In the genomic region with DNA sequence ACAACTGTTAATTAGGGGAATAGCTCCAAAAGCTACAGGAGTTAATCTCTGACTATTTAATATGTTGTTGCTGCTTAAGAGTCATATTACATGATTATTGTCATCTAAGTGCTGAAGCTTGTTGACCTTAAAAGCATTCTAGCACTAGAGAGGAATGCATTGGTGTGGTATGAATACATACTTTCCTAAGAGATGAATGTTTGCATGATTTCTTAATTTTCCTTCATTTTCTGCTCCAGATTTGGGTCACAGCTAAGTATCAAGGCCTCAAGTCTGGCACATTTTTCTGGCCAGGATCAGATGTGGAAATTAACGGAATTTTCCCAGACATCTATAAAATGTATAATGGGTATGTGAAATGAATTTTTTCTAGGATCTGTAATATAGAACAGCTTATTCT, we compare ENCODE assay signal across 1 cellular context.
TF ChIP-seq lines count a peak whose summit lies in the region.

No MANE protein-coding gene starts in this region.

TF ChIP-seq in GM23338, 12 proteins besides CTCF, POLR2A, EP300 and RAD21:
- no peak for TF ChIP-seq ZNF331 (CRISPR knock-in tag; IDR thresholded peaks at IDR 0.05; ENCODE audit: low read depth)
- TF ChIP-seq, protein P1, sequence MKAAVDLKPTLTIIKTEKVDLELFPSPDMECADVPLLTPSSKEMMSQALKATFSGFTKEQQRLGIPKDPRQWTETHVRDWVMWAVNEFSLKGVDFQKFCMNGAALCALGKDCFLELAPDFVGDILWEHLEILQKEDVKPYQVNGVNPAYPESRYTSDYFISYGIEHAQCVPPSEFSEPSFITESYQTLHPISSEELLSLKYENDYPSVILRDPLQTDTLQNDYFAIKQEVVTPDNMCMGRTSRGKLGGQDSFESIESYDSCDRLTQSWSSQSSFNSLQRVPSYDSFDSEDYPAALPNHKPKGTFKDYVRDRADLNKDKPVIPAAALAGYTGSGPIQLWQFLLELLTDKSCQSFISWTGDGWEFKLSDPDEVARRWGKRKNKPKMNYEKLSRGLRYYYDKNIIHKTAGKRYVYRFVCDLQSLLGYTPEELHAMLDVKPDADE (IDR thresholded peaks at IDR 0.05), result no peak
- no peak for TF ChIP-seq STAT1 (IDR thresholded peaks at IDR 0.05; ENCODE audit: unreplicated experiment)
- TF ChIP-seq, protein P2, sequence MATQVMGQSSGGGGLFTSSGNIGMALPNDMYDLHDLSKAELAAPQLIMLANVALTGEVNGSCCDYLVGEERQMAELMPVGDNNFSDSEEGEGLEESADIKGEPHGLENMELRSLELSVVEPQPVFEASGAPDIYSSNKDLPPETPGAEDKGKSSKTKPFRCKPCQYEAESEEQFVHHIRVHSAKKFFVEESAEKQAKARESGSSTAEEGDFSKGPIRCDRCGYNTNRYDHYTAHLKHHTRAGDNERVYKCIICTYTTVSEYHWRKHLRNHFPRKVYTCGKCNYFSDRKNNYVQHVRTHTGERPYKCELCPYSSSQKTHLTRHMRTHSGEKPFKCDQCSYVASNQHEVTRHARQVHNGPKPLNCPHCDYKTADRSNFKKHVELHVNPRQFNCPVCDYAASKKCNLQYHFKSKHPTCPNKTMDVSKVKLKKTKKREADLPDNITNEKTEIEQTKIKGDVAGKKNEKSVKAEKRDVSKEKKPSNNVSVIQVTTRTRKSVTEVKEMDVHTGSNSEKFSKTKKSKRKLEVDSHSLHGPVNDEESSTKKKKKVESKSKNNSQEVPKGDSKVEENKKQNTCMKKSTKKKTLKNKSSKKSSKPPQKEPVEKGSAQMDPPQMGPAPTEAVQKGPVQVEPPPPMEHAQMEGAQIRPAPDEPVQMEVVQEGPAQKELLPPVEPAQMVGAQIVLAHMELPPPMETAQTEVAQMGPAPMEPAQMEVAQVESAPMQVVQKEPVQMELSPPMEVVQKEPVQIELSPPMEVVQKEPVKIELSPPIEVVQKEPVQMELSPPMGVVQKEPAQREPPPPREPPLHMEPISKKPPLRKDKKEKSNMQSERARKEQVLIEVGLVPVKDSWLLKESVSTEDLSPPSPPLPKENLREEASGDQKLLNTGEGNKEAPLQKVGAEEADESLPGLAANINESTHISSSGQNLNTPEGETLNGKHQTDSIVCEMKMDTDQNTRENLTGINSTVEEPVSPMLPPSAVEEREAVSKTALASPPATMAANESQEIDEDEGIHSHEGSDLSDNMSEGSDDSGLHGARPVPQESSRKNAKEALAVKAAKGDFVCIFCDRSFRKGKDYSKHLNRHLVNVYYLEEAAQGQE (IDR thresholded peaks at IDR 0.05; ENCODE audit: unreplicated experiment), result no peak
- no peak for TF ChIP-seq CREB1 (CRISPR knock-in tag; IDR thresholded peaks at IDR 0.05; ENCODE audit: low read depth)
- no peak for TF ChIP-seq POLR2AphosphoS5 (IDR thresholded peaks at IDR 0.05; ENCODE audit: low read depth)
- TF ChIP-seq ZNF114 (CRISPR knock-in tag; IDR thresholded peaks at IDR 0.05), result no peak
- TF ChIP-seq, protein P3, sequence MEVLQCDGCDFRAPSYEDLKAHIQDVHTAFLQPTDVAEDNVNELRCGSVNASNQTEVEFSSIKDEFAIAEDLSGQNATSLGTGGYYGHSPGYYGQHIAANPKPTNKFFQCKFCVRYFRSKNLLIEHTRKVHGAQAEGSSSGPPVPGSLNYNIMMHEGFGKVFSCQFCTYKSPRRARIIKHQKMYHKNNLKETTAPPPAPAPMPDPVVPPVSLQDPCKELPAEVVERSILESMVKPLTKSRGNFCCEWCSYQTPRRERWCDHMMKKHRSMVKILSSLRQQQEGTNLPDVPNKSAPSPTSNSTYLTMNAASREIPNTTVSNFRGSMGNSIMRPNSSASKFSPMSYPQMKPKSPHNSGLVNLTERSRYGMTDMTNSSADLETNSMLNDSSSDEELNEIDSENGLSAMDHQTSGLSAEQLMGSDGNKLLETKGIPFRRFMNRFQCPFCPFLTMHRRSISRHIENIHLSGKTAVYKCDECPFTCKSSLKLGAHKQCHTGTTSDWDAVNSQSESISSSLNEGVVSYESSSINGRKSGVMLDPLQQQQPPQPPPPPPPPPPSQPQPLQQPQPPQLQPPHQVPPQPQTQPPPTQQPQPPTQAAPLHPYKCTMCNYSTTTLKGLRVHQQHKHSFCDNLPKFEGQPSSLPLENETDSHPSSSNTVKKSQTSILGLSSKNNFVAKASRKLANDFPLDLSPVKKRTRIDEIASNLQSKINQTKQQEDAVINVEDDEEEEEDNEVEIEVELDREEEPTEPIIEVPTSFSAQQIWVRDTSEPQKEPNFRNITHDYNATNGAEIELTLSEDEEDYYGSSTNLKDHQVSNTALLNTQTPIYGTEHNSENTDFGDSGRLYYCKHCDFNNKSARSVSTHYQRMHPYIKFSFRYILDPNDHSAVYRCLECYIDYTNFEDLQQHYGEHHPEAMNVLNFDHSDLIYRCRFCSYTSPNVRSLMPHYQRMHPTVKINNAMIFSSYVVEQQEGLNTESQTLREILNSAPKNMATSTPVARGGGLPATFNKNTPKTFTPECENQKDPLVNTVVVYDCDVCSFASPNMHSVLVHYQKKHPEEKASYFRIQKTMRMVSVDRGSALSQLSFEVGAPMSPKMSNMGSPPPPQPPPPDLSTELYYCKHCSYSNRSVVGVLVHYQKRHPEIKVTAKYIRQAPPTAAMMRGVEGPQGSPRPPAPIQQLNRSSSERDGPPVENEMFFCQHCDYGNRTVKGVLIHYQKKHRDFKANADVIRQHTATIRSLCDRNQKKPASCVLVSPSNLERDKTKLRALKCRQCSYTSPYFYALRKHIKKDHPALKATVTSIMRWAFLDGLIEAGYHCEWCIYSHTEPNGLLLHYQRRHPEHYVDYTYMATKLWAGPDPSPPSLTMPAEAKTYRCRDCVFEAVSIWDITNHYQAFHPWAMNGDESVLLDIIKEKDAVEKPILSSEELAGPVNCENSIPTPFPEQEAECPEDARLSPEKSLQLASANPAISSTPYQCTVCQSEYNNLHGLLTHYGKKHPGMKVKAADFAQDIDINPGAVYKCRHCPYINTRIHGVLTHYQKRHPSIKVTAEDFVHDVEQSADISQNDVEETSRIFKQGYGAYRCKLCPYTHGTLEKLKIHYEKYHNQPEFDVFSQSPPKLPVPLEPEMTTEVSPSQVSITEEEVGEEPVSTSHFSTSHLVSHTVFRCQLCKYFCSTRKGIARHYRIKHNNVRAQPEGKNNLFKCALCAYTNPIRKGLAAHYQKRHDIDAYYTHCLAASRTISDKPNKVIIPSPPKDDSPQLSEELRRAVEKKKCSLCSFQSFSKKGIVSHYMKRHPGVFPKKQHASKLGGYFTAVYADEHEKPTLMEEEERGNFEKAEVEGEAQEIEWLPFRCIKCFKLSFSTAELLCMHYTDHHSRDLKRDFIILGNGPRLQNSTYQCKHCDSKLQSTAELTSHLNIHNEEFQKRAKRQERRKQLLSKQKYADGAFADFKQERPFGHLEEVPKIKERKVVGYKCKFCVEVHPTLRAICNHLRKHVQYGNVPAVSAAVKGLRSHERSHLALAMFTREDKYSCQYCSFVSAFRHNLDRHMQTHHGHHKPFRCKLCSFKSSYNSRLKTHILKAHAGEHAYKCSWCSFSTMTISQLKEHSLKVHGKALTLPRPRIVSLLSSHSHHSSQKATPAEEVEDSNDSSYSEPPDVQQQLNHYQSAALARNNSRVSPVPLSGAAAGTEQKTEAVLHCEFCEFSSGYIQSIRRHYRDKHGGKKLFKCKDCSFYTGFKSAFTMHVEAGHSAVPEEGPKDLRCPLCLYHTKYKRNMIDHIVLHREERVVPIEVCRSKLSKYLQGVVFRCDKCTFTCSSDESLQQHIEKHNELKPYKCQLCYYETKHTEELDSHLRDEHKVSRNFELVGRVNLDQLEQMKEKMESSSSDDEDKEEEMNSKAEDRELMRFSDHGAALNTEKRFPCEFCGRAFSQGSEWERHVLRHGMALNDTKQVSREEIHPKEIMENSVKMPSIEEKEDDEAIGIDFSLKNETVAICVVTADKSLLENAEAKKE (CRISPR knock-in tag; IDR thresholded peaks at IDR 0.05), result no peak
- TF ChIP-seq JUNB (IDR thresholded peaks at IDR 0.05; ENCODE audit: unreplicated experiment), result no peak
- TF ChIP-seq NANOG (IDR thresholded peaks at IDR 0.05; ENCODE audit: borderline replicate concordance), result no peak
- TF ChIP-seq EZH2 (IDR thresholded peaks at IDR 0.05; ENCODE audit: low read depth, unreplicated experiment), result no peak
- no peak for TF ChIP-seq EZH2phosphoT487 (IDR thresholded peaks at IDR 0.05; ENCODE audit: unreplicated experiment)
TF ChIP-seq in GM23338: peak in this region for 0.
